In genomic region chr18:31590570-31590969, GRCh38 we compare ENCODE assay signal across 23 cellular contexts. TPM values are rescaled to one million over a fixed set of nuclear protein-coding genes. Genes with fewer than 3 reads are reported as not detected.
"Had no signal": no experiment of that assay in that cellular context is flagged by ENCODE, and none has a peak within 500 bp of the region (broad histone marks: within the 10 kb centered on the region; RNA-seq: fewer than 3 reads in every experiment).

No MANE protein-coding gene starts in this region.

- H3K4me1 ChIP-seq: esophagus muscularis mucosa, gastroesophageal sphincter, right atrium auricular region had no signal

- H3K9me3 ChIP-seq: gastroesophageal sphincter, neutrophil had no signal

- FAIRE-seq: kidney, small intestine had no signal

- H3K4me3 ChIP-seq: coronary artery, dorsolateral prefrontal cortex, esophagus muscularis mucosa, gastroesophageal sphincter, lung, right atrium auricular region had no signal

- ATAC-seq: gastroesophageal sphincter, left colon, left ventricle myocardium superior had no signal

- H3K27ac Mint-ChIP-seq: nephron had no signal

- H3K36me3 ChIP-seq: esophagus muscularis mucosa, gastroesophageal sphincter, neutrophil, right atrium auricular region had no signal

- H3K4me3 Mint-ChIP-seq: nephron had no signal

- DNase-seq: dorsolateral prefrontal cortex; effector CD8-positive, alpha-beta T cell; glutamatergic neuron; kidney; left colon; left ventricle myocardium superior; mesenchymal stem cell; midbrain; posterior cingulate gyrus; small intestine; stimulated activated CD4-positive, alpha-beta T cell treated with anti-CD3 and anti-CD28 coated beads, Interleukin-12 subunit alpha, Interleukin-12 subunit beta, amount 100 ng/mL, for 4 hours; stimulated activated naive CD4-positive, alpha-beta T cell; trophoblast cell had no signal

- H3K27me3 ChIP-seq: esophagus muscularis mucosa, gastroesophageal sphincter, neutrophil, right atrium auricular region had no signal

- H3K27ac ChIP-seq: coronary artery, dorsolateral prefrontal cortex, esophagus muscularis mucosa, gastroesophageal sphincter, neutrophil, right atrium auricular region had no signal

RNA-seq across cellular contexts. Expression of gene TTR, which starts 1.1 kb away (rescaled TPM):
- total RNA-seq: chondrocyte, fibroblast of villous mesenchyme, gastroesophageal sphincter, kidney, left ventricle myocardium superior, right atrium auricular region, urinary bladder had no signal
